11 cellular contexts compared by ENCODE assay signal in genomic region chr3:158420654-158421396, GRCh38.
A peak's percentile ranks its signal among the peaks of the same experiment; 100 is the strongest.
DNase-seq lines count a peak whose midpoint lies in the region; ATAC-seq, FAIRE-seq and TF ChIP-seq lines count a peak whose summit lies in the region.
"Had no signal": no experiment of that assay in that cellular context is flagged by ENCODE, and none has a peak within 500 bp of the region (broad histone marks: within the 10 kb centered on the region; RNA-seq: fewer than 3 reads in every experiment).

No MANE protein-coding gene starts in this region.

- 68 to 77% methylated on average over 3 of the region's 3 CpGs for WGBS in transverse colon (ENCODE audit: low coverage in 1 of 2), 2 donors

- H3K27ac ChIP-seq in keratinocyte (ENCODE audit: control insufficient read depth, insufficient read depth, low read length), result peak overlapping the region; percentile 85
- H3K27ac ChIP-seq in transverse colon, result no peak overlapping the region

- no peaks in the 10 kb centered on the region for H3K9me3 ChIP-seq in keratinocyte (ENCODE audit: control insufficient read depth, low read depth, low read length)
- no peaks in the 10 kb centered on the region for H3K9me3 ChIP-seq in transverse colon

- H3K9me1 ChIP-seq in keratinocyte (ENCODE audit: control insufficient read depth, extremely low read depth, insufficient read depth, low read length), result no peaks in the 10 kb centered on the region

- H3K4me1 Mint-ChIP-seq in chondrocyte (ENCODE audit: low read depth), result no peaks in the 10 kb centered on the region

- TF ChIP-seq EP300 in transverse colon (IDR thresholded peaks at IDR 0.05; ENCODE audit: low read depth), result no peak

- dilution Hi-C loops in keratinocyte (cut with MboI; ENCODE audit: extremely low pct_ligation_motif_present, low sequenced_read_pairs), result no loop called here

- no peak overlapping the region for H3K4me3 Mint-ChIP-seq in chondrocyte (ENCODE audit: unreplicated experiment)

- H3K27me3 ChIP-seq in keratinocyte (ENCODE audit: control insufficient read depth, extremely low read depth, insufficient read depth, low read length), result no peaks in the 10 kb centered on the region
- H3K27me3 ChIP-seq in transverse colon, result no peaks in the 10 kb centered on the region

- H3K9me3 Mint-ChIP-seq in chondrocyte (ENCODE audit: low read depth), result no peaks in the 10 kb centered on the region

- H3K4me1 ChIP-seq in keratinocyte (ENCODE audit: control insufficient read depth, extremely low read depth, insufficient read depth, low read length), result peaks cover 21% of the 10 kb centered on the region
- H3K4me1 ChIP-seq in transverse colon, result peaks cover 0 to 3% (median 0%) of the 10 kb centered on the region in 4 donors

- intact Hi-C loops in transverse colon (cut with DNase I; ENCODE audit: low total_unique reads), result no loop called here

- no peaks in the 10 kb centered on the region for H4K20me1 ChIP-seq in keratinocyte (ENCODE audit: control insufficient read depth, extremely low read depth, insufficient read depth, low read length)

- H3K4me2 ChIP-seq in keratinocyte (ENCODE audit: control insufficient read depth, extremely low read depth, insufficient read depth, low read depth, low read length), result peak overlapping the region; percentile 65

- no peak for TF ChIP-seq CTCF in keratinocyte (optimal IDR thresholded peaks at IDR 0.05 in 1 of 3, IDR thresholded peaks at IDR 0.05 in 1 of 3, conservative IDR thresholded peaks at IDR 0.05 in 1 of 3; ENCODE audit: extremely low read depth in 1 of 3, insufficient read depth in 2 of 3, low read length in 3 of 3)
- no peak for TF ChIP-seq CTCF in transverse colon (IDR thresholded peaks at IDR 0.05)
- no peak for TF ChIP-seq CTCF in chondrocyte (IDR thresholded peaks at IDR 0.05)

- DNase-seq in keratinocyte (ENCODE audit: low read depth, low spot score) (peak; percentile 64), inferior parietal cortex (ENCODE audit: extremely low spot score) (no peak), foreskin melanocyte (no peak), transverse colon (no peak), chondrocyte (ENCODE audit: low spot score) (no peak)
- DNase-seq: activated CD4-positive, alpha-beta T cell treated with anti-CD3 and anti-CD28 coated beads for 48 hours; hypothalamus; KBM-7 had no signal

- H3K9ac ChIP-seq in keratinocyte (ENCODE audit: control insufficient read depth, extremely low read depth, insufficient read depth, low read length), result no peak overlapping the region

- FAIRE-seq in keratinocyte (lab: Jason Lieb, UNC), result peak; percentile 81

- peaks cover 3% of the 10 kb centered on the region for H3K36me3 Mint-ChIP-seq in chondrocyte (ENCODE audit: low read depth)

- H3K27me3 Mint-ChIP-seq in chondrocyte (ENCODE audit: low read depth), result peaks cover 2% of the 10 kb centered on the region

- H3K4me3 ChIP-seq in keratinocyte (ENCODE audit: control insufficient read depth in 2 of 3, extremely low read depth in 1 of 3, insufficient read depth in 2 of 3, low read depth in 1 of 3, low read length in 3 of 3) (peak overlapping the region in 1 of 3 experiments; percentile 41), transverse colon (no peak overlapping the region)

- H2AFZ ChIP-seq in keratinocyte (ENCODE audit: control insufficient read depth, low read length), result peak overlapping the region; percentile 84

- no peaks in the 10 kb centered on the region for H3K79me2 ChIP-seq in keratinocyte (ENCODE audit: control insufficient read depth, insufficient read depth, low read length)

- peak; percentile 95 for ATAC-seq in GM18519 (IDR thresholded peaks at IDR 0.05; ENCODE audit: low FRiP score, unreplicated experiment)
- peak; percentile 99 for ATAC-seq in GM21717 (IDR thresholded peaks at IDR 0.05; ENCODE audit: unreplicated experiment)
- peak; percentile 93 for ATAC-seq in HG03571 (IDR thresholded peaks at IDR 0.05; ENCODE audit: unreplicated experiment)

- H3K36me3 ChIP-seq in keratinocyte (ENCODE audit: control insufficient read depth in 2 of 2, extremely low read depth in 1 of 2, insufficient read depth in 2 of 2, low read length in 2 of 2) (no peaks in the 10 kb centered on the region), transverse colon (no peaks in the 10 kb centered on the region)

- no peak for TF ChIP-seq POLR2A in transverse colon (IDR thresholded peaks at IDR 0.05)

- H3K27ac Mint-ChIP-seq in chondrocyte (ENCODE audit: unreplicated experiment), result no peak overlapping the region

- in situ Hi-C loops in transverse colon (cut with MboI; ENCODE audit: low pct_ligation_motif_present in 1 of 4, low pct_unique_long_range_greater_than_20kb in 1 of 4, low sequenced_read_pairs in 3 of 4), result no loop called here
